In genomic region chr2:21002814-21003192, GRCh38 we compare ENCODE assay signal across 1 cellular context.
TF ChIP-seq lines count a peak whose summit lies in the region.

No MANE protein-coding gene starts in this region.

TF ChIP-seq in HepG2, 621 proteins besides CTCF, POLR2A, EP300 and RAD21 (continued from another document and continues in another):
- no peak for TF ChIP-seq CBX2 (IDR thresholded peaks at IDR 0.05; ENCODE audit: low read depth, low read length)
- TF ChIP-seq CBX2 (CRISPR knock-in tag; IDR thresholded peaks at IDR 0.05; ENCODE audit: low read depth): no peak
- no peak for TF ChIP-seq ZNF550 (CRISPR knock-in tag; IDR thresholded peaks at IDR 0.05; ENCODE audit: borderline replicate concordance)
- no peak for TF ChIP-seq MYC (CRISPR knock-in tag; IDR thresholded peaks at IDR 0.05; ENCODE audit: borderline replicate concordance)
- no peak for TF ChIP-seq ZNF775 (CRISPR knock-in tag; IDR thresholded peaks at IDR 0.05; ENCODE audit: borderline replicate concordance)
- no peak for TF ChIP-seq ZNF335 (CRISPR knock-in tag; IDR thresholded peaks at IDR 0.05)
- 0 out of 2 replicates have a peak, but pooled peaks have one; percentile 17 for TF ChIP-seq FOXJ3 (CRISPR knock-in tag; IDR thresholded peaks at IDR 0.05; ENCODE audit: borderline replicate concordance)
- TF ChIP-seq PBX2 (CRISPR knock-in tag; IDR thresholded peaks at IDR 0.05): no peak
- TF ChIP-seq ARID3A (IDR thresholded peaks at IDR 0.05; ENCODE audit: low read depth, low read length): no peak
- TF ChIP-seq YY1 (IDR thresholded peaks at IDR 0.05; ENCODE audit: insufficient read depth, insufficient replicate concordance, low read depth, low read length): no peak
- no peak for TF ChIP-seq ZBTB10 (CRISPR knock-in tag; IDR thresholded peaks at IDR 0.05; ENCODE audit: borderline replicate concordance)
- TF ChIP-seq ZNF333 (CRISPR knock-in tag; IDR thresholded peaks at IDR 0.05; ENCODE audit: borderline replicate concordance): no peak
- TF ChIP-seq ZNF510 (CRISPR knock-in tag; IDR thresholded peaks at IDR 0.05; ENCODE audit: low read depth): no peak
- no peak for TF ChIP-seq MYNN (CRISPR knock-in tag; IDR thresholded peaks at IDR 0.05; ENCODE audit: low read depth)
- no peak for TF ChIP-seq ZNF329 (CRISPR knock-in tag; IDR thresholded peaks at IDR 0.05; ENCODE audit: low read depth)
- no peak for TF ChIP-seq NFRKB (IDR thresholded peaks at IDR 0.05)
- no peak for TF ChIP-seq MXD1 (CRISPR knock-in tag; IDR thresholded peaks at IDR 0.05)
- TF ChIP-seq ZNF772 (CRISPR knock-in tag; IDR thresholded peaks at IDR 0.05): no peak
- TF ChIP-seq SALL2 (CRISPR knock-in tag; IDR thresholded peaks at IDR 0.05): no peak
- TF ChIP-seq ATAD3A (CRISPR knock-in tag; IDR thresholded peaks at IDR 0.05): no peak
- no peak for TF ChIP-seq TBX2 (CRISPR knock-in tag; IDR thresholded peaks at IDR 0.05; ENCODE audit: borderline replicate concordance)
- TF ChIP-seq NR3C1 (CRISPR knock-in tag; IDR thresholded peaks at IDR 0.05): no peak
- TF ChIP-seq PATZ1 (CRISPR knock-in tag; IDR thresholded peaks at IDR 0.05): no peak
- TF ChIP-seq ELF4 (CRISPR knock-in tag; IDR thresholded peaks at IDR 0.05; ENCODE audit: borderline replicate concordance): no peak; the same call in 1 of the 2 replicates
- TF ChIP-seq ETV5 (CRISPR knock-in tag; IDR thresholded peaks at IDR 0.05; ENCODE audit: borderline replicate concordance): no peak
- TF ChIP-seq TP53 (CRISPR knock-in tag; conservative IDR thresholded peaks at IDR 0.05): no peak
- TF ChIP-seq ZSCAN20 (CRISPR knock-in tag; IDR thresholded peaks at IDR 0.05; ENCODE audit: borderline replicate concordance): no peak
- no peak for TF ChIP-seq ZNF784 (CRISPR knock-in tag; IDR thresholded peaks at IDR 0.05; ENCODE audit: borderline replicate concordance)
- TF ChIP-seq ISX (CRISPR knock-in tag; conservative IDR thresholded peaks at IDR 0.05): no peak
- no peak for TF ChIP-seq IRF9 (CRISPR knock-in tag; IDR thresholded peaks at IDR 0.05; ENCODE audit: borderline replicate concordance)
- 0 out of 2 replicates have a peak, but pooled peaks have one; percentile 16 for TF ChIP-seq SMYD3 (CRISPR knock-in tag; IDR thresholded peaks at IDR 0.05)
- TF ChIP-seq PAF1 (CRISPR knock-in tag; IDR thresholded peaks at IDR 0.05): peak; percentile 96
- TF ChIP-seq TFAP4 (IDR thresholded peaks at IDR 0.05; ENCODE audit: borderline replicate concordance, low read depth): no peak
- TF ChIP-seq ARNT2 (CRISPR knock-in tag; IDR thresholded peaks at IDR 0.05; ENCODE audit: low read depth): no peak
- TF ChIP-seq ZNF678 (CRISPR knock-in tag; IDR thresholded peaks at IDR 0.05): 0 out of 2 replicates have a peak, but pooled peaks have one; percentile 65
- no peak for TF ChIP-seq ZNF780A (CRISPR knock-in tag; IDR thresholded peaks at IDR 0.05)
- no peak for TF ChIP-seq KDM5B (CRISPR knock-in tag; IDR thresholded peaks at IDR 0.05; ENCODE audit: borderline replicate concordance)
- no peak for TF ChIP-seq GTF2F1 (IDR thresholded peaks at IDR 0.05; ENCODE audit: low read length)
- no peak for TF ChIP-seq KDM2A (CRISPR knock-in tag; IDR thresholded peaks at IDR 0.05; ENCODE audit: borderline replicate concordance, low read depth)
- TF ChIP-seq ZNF263 (CRISPR knock-in tag; IDR thresholded peaks at IDR 0.05): 0 out of 2 replicates have a peak, but pooled peaks have one; percentile 15
- no peak for TF ChIP-seq ZNF414 (CRISPR knock-in tag; IDR thresholded peaks at IDR 0.05)
- no peak for TF ChIP-seq ZNF484 (CRISPR knock-in tag; IDR thresholded peaks at IDR 0.05; ENCODE audit: borderline replicate concordance, low read depth)
- TF ChIP-seq E2F1 (CRISPR knock-in tag; IDR thresholded peaks at IDR 0.05): no peak
- no peak for TF ChIP-seq ZBTB1 (CRISPR knock-in tag; IDR thresholded peaks at IDR 0.05; ENCODE audit: borderline replicate concordance)
- peak; percentile 94 for TF ChIP-seq SSRP1 (CRISPR knock-in tag; IDR thresholded peaks at IDR 0.05)
- no peak for TF ChIP-seq ZNF850 (CRISPR knock-in tag; conservative IDR thresholded peaks at IDR 0.05)
- peak; percentile 70 for TF ChIP-seq NCOA5 (CRISPR knock-in tag; IDR thresholded peaks at IDR 0.05)
- TF ChIP-seq GTF3A (CRISPR knock-in tag; conservative IDR thresholded peaks at IDR 0.05): no peak
- no peak for TF ChIP-seq SP2 (CRISPR knock-in tag; IDR thresholded peaks at IDR 0.05)
- TF ChIP-seq ESRRA (CRISPR knock-in tag; IDR thresholded peaks at IDR 0.05; ENCODE audit: low read depth): no peak
- no peak for TF ChIP-seq FOXC1 (CRISPR knock-in tag; IDR thresholded peaks at IDR 0.05; ENCODE audit: borderline replicate concordance)
- TF ChIP-seq SIX4 (CRISPR knock-in tag; IDR thresholded peaks at IDR 0.05): no peak; the same call in 1 of the 2 replicates
- no peak for TF ChIP-seq CERS6 (CRISPR knock-in tag; IDR thresholded peaks at IDR 0.05)
- TF ChIP-seq ZNF446 (CRISPR knock-in tag; IDR thresholded peaks at IDR 0.05): no peak
- no peak for TF ChIP-seq NRL (CRISPR knock-in tag; IDR thresholded peaks at IDR 0.05; ENCODE audit: borderline replicate concordance)
- no peak for TF ChIP-seq KLF11 (CRISPR knock-in tag; IDR thresholded peaks at IDR 0.05)
- no peak for TF ChIP-seq ZZZ3 (CRISPR knock-in tag; IDR thresholded peaks at IDR 0.05; ENCODE audit: borderline replicate concordance)
- TF ChIP-seq GPBP1L1 (CRISPR knock-in tag; IDR thresholded peaks at IDR 0.05): no peak
- no peak for TF ChIP-seq ZNF234 (CRISPR knock-in tag; conservative IDR thresholded peaks at IDR 0.05)
- no peak for TF ChIP-seq ATRX (CRISPR knock-in tag; IDR thresholded peaks at IDR 0.05; ENCODE audit: borderline replicate concordance)
- TF ChIP-seq CHCHD3 (CRISPR knock-in tag; IDR thresholded peaks at IDR 0.05): no peak
